In the genomic region with DNA sequence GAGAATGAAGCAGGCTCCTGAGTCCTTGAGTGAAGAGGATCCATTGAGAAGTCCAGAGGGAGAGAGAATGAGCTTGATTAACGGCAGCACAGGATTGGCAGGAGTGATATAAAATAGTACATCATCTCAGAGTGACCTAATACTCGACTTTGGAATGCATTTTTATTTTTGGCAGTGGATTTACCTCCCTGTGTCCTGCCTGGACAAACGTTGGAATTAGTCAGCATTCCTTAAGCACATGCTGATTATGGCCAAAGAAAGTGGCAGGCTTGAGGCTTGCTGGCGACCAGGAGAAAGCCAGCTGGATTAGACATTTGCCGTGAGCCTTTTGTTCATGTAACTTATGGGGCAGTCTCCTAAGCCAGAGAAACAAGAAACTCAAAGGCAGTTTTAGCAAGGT, we compare ENCODE assay signal across 9 cellular contexts. TPM values are rescaled to one million over a fixed set of nuclear protein-coding genes. Genes with fewer than 3 reads are reported as not detected.
DNase-seq lines count a peak whose midpoint lies in the region; ATAC-seq, FAIRE-seq and TF ChIP-seq lines count a peak whose summit lies in the region.
"Had no signal": no experiment of that assay in that cellular context is flagged by ENCODE, and none has a peak within 500 bp of the region (broad histone marks: within the 10 kb centered on the region; RNA-seq: fewer than 3 reads in every experiment).

No MANE protein-coding gene starts in this region.

- no peaks in the 10 kb centered on the region for H3K9me3 Mint-ChIP-seq in stimulated activated effector memory CD8-positive, alpha-beta T cell treated with anti-CD3 and anti-CD28 coated beads, Interleukin-12 subunit alpha, Interleukin-12 subunit beta, amount 100 ng/mL, for 72 hours

- FAIRE-seq in GM12892 (lab: Jason Lieb, UNC), result peak; percentile 65

- no peaks in the 10 kb centered on the region for H3K27me3 ChIP-seq in ascending aorta
- no peaks in the 10 kb centered on the region for H3K27me3 ChIP-seq in heart right ventricle
- H3K27me3 ChIP-seq in spleen (replicated peaks in 1 of 7), result no peaks in the 10 kb centered on the region

- TF ChIP-seq CTCF in ascending aorta (IDR thresholded peaks at IDR 0.05) (no peak), heart right ventricle (IDR thresholded peaks at IDR 0.05) (no peak), spleen (IDR thresholded peaks at IDR 0.05 in 8 of 11, conservative IDR thresholded peaks at IDR 0.05 in 3 of 11) (no peak)

- intact Hi-C loops in ascending aorta (cut with DNase I) (no loop called here), heart right ventricle (cut with DNase I) (loop anchor here in 1 of 10 donors (10.0 kb wide), 1 partner anchor 319 kb away; a partner anchor contains a TSS), spleen (cut with DNase I; ENCODE audit: low total_unique reads) (no loop called here)

- H3K4me3 Mint-ChIP-seq in stimulated activated effector memory CD8-positive, alpha-beta T cell treated with anti-CD3 and anti-CD28 coated beads, Interleukin-12 subunit alpha, Interleukin-12 subunit beta, amount 100 ng/mL, for 72 hours, result no peak overlapping the region

- no peak for DNase-seq in GM12892 (ENCODE audit: insufficient read length)
- peak in 1 of 2 donors; percentile 79 for DNase-seq in ascending aorta (ENCODE audit: low spot score in 2 of 2)
- peak in 1 of 2 donors; percentile 36 for DNase-seq in heart right ventricle
- no peak for DNase-seq in spleen
- DNase-seq in NCI-H2081 treated with DMSO at 0.1 percent for 48 hours (lab: John Stamatoyannopoulos, UW), result no peak
- no peak for DNase-seq in NCI-H1048 (lab: John Stamatoyannopoulos, UW)
- no peak for DNase-seq in stimulated activated effector memory CD8-positive, alpha-beta T cell treated with anti-CD3 and anti-CD28 coated beads, Interleukin-12 subunit alpha, Interleukin-12 subunit beta, amount 100 ng/mL, for 72 hours (ENCODE audit: low spot score in 2 of 2)

- WGBS in heart right ventricle, 2 donors, result 8 to 13% methylated on average over 5 of the region's 5 CpGs
- WGBS in spleen, 5 donors, result 63 to 76% (median 68%) methylated on average over 5 of the region's 5 CpGs

- H3K27ac Mint-ChIP-seq in stimulated activated effector memory CD8-positive, alpha-beta T cell treated with anti-CD3 and anti-CD28 coated beads, Interleukin-12 subunit alpha, Interleukin-12 subunit beta, amount 100 ng/mL, for 72 hours, result no peak overlapping the region

- H3K4me1 ChIP-seq in ascending aorta, result peaks cover 34 to 58% of the 10 kb centered on the region in 2 donors
- peaks cover 29 to 94% (median 81%) of the 10 kb centered on the region in 9 donors for H3K4me1 ChIP-seq in heart right ventricle
- peaks cover 52 to 99% (median 77%) of the 10 kb centered on the region in 6 donors for H3K4me1 ChIP-seq in spleen

- ATAC-seq in heart right ventricle (peak; percentile 49 to 85 (median 70)), HG02970 (IDR thresholded peaks at IDR 0.05; ENCODE audit: low FRiP score, unreplicated experiment) (no peak)
- ATAC-seq in stimulated activated effector memory CD8-positive, alpha-beta T cell treated with anti-CD3 and anti-CD28 coated beads, Interleukin-12 subunit alpha, Interleukin-12 subunit beta, amount 100 ng/mL, for 72 hours, result no peak
- ATAC-seq: Panc1 had no signal

- H3K27ac ChIP-seq in ascending aorta, result peak overlapping the region; percentile 59 to 66
- H3K27ac ChIP-seq in heart right ventricle, result peak overlapping the region in 9 of 10 donors; percentile 3 to 69 (median 36)
- H3K27ac ChIP-seq in spleen, result peak overlapping the region in 5 of 8 donors; percentile 1 to 39 (median 21)

- TF ChIP-seq POLR2A in GM12892 (IDR thresholded peaks at IDR 0.05; ENCODE audit: low read depth, low read length), result no peak
- TF ChIP-seq POLR2A in spleen (IDR thresholded peaks at IDR 0.05), result no peak

- H3K4me3 ChIP-seq in ascending aorta, result no peak overlapping the region
- peak overlapping the region in 1 of 10 donors; percentile 9 for H3K4me3 ChIP-seq in heart right ventricle
- H3K4me3 ChIP-seq in spleen, result no peak overlapping the region

- H3K36me3 ChIP-seq in ascending aorta (no peaks in the 10 kb centered on the region), heart right ventricle (no peaks in the 10 kb centered on the region), spleen (no peaks in the 10 kb centered on the region)

- H3K9me3 ChIP-seq in ascending aorta (no peaks in the 10 kb centered on the region), heart right ventricle (no peaks in the 10 kb centered on the region), spleen (no peaks in the 10 kb centered on the region)

- no peaks in the 10 kb centered on the region for H3K36me3 Mint-ChIP-seq in stimulated activated effector memory CD8-positive, alpha-beta T cell treated with anti-CD3 and anti-CD28 coated beads, Interleukin-12 subunit alpha, Interleukin-12 subunit beta, amount 100 ng/mL, for 72 hours

- H3K4me1 Mint-ChIP-seq in stimulated activated effector memory CD8-positive, alpha-beta T cell treated with anti-CD3 and anti-CD28 coated beads, Interleukin-12 subunit alpha, Interleukin-12 subunit beta, amount 100 ng/mL, for 72 hours, result peaks cover 51% of the 10 kb centered on the region

RNA-seq across cellular contexts. Expression of a gene that starts 22.9 kb away (rescaled TPM):
- 27.9 TPM for polyA plus RNA-seq in GM12892 (2012; ENCODE audit: missing spikeins)
- 45.4 TPM for total RNA-seq in ascending aorta
- 10 to 100 TPM; 10.1 to 20.3 (median 13.8) TPM for total RNA-seq in heart right ventricle
- 1 to 10 TPM; 4.1 to 5.9 TPM for polyA plus RNA-seq in heart right ventricle
- total RNA-seq in spleen, result 10 to 100 TPM; 31.0 to 41.6 (median 38.6) TPM
- 10 to 100 TPM in 1 of 3 donors, 1 to 10 TPM in 2; 7.4 to 10.0 (median 7.4) TPM for polyA plus RNA-seq in spleen

Comparison
In these comparisons a context has a peak if more than half of its experiments do, and no peak if none do; other contexts are left out.
1. ATAC-seq: peak in heart right ventricle (8 of 8); none in HG02970 (single experiment) and stimulated activated effector memory CD8-positive, alpha-beta T cell treated with anti-CD3 and anti-CD28 coated beads, Interleukin-12 subunit alpha, Interleukin-12 subunit beta, amount 100 ng/mL, for 72 hours (single experiment).
2. Peak in every context shown above with its lines, with median percentiles within 50 percentile points of each other: H3K27ac ChIP-seq.